ENCODE assay signal across 1 cellular context in the genomic region with DNA sequence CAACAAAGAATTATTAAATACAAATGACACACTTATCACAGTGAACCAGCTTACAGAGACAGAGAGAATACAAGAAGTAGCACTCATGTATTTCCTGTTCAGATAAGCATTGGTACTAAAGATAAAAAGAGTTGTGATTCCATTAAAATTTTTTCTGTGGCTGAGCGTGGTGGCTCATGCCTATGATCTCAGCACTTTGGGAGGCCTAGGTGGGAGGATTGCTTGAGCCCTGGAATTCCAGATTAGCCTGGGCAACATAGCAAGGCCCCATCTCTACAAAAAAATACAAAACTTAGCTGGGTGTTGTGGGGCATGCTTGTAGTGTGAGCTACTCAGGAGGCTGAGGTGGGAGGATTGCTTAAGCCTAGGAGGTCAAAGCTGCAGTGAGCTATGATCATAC.
TF ChIP-seq lines count a peak whose summit lies in the region.

No MANE protein-coding gene starts in this region.

TF ChIP-seq in IMR-90, 13 proteins besides CTCF, POLR2A, EP300 and RAD21 (continued from another document):
- TF ChIP-seq, protein P1, sequence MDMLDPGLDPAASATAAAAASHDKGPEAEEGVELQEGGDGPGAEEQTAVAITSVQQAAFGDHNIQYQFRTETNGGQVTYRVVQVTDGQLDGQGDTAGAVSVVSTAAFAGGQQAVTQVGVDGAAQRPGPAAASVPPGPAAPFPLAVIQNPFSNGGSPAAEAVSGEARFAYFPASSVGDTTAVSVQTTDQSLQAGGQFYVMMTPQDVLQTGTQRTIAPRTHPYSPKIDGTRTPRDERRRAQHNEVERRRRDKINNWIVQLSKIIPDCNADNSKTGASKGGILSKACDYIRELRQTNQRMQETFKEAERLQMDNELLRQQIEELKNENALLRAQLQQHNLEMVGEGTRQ (IDR thresholded peaks at IDR 0.05; ENCODE audit: low read depth, low read length), result no peak
- TF ChIP-seq CHD1 (IDR thresholded peaks at IDR 0.05; ENCODE audit: low read depth, low read length), result no peak
- TF ChIP-seq MAZ (IDR thresholded peaks at IDR 0.05; ENCODE audit: borderline replicate concordance, low read depth, low read length), result no peak
- TF ChIP-seq RCOR1 (IDR thresholded peaks at IDR 0.05; ENCODE audit: insufficient replicate concordance, low read length), result no peak
- no peak for TF ChIP-seq SMC3 (IDR thresholded peaks at IDR 0.05; ENCODE audit: low read depth, low read length)
- no peak for TF ChIP-seq CEBPB (IDR thresholded peaks at IDR 0.05; ENCODE audit: low read depth, low read length)
- no peak for TF ChIP-seq MAFK (IDR thresholded peaks at IDR 0.05; ENCODE audit: low read depth, low read length)
- TF ChIP-seq, protein P2, sequence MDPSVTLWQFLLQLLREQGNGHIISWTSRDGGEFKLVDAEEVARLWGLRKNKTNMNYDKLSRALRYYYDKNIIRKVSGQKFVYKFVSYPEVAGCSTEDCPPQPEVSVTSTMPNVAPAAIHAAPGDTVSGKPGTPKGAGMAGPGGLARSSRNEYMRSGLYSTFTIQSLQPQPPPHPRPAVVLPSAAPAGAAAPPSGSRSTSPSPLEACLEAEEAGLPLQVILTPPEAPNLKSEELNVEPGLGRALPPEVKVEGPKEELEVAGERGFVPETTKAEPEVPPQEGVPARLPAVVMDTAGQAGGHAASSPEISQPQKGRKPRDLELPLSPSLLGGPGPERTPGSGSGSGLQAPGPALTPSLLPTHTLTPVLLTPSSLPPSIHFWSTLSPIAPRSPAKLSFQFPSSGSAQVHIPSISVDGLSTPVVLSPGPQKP (IDR thresholded peaks at IDR 0.05; ENCODE audit: borderline replicate concordance, low read depth, low read length), result no peak
- no peak for TF ChIP-seq MXI1 (IDR thresholded peaks at IDR 0.05; ENCODE audit: borderline replicate concordance, low read depth, low read length)
TF ChIP-seq in IMR-90: peak in this region for 0.
